9 cellular contexts compared by ENCODE assay signal in the genomic region with DNA sequence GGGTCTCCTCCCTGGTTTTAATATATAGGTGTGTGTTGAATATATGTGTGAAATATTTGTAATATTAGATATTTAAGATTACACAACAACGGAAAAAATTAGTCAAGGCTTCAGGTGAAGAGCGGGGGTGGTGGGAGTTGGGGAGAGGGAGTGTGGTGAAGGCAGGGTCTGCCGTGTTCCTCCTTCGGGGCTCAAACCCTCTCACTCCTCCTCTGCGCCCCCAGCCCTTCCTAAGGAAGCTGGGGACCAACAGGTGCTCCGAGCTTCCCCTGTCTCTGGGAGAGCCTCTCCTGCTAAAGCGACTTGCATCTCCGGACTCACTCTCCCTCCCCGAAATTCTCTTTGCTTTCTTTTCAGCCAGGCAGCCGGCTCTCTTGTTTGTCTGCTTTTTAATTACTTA. TPM values are rescaled to one million over a fixed set of nuclear protein-coding genes. Genes with fewer than 3 reads are reported as not detected.
DNase-seq lines count a peak whose midpoint lies in the region; ATAC-seq, FAIRE-seq and TF ChIP-seq lines count a peak whose summit lies in the region.
"Had no signal": no experiment of that assay in that cellular context is flagged by ENCODE, and none has a peak within 500 bp of the region (broad histone marks: within the 10 kb centered on the region; RNA-seq: fewer than 3 reads in every experiment).

No MANE protein-coding gene starts in this region.

- H3K36me3 ChIP-seq in adipocyte (ENCODE audit: control insufficient read depth, insufficient read depth, low read length, severe bottlenecking) (no peaks in the 10 kb centered on the region), kidney (ENCODE audit: control insufficient read depth in 1 of 2, insufficient read depth in 2 of 2, low read length in 2 of 2) (no peaks in the 10 kb centered on the region), subcutaneous abdominal adipose tissue (ENCODE audit: control insufficient read depth in 5 of 5, insufficient read depth in 5 of 5, low read length in 5 of 5) (no peaks in the 10 kb centered on the region)

- no peak for DNase-seq in T-helper 2 cell treated with Interferon-gamma antibody and Interleukin-4, amounts not matched to agents 5 μg/mL and 100 μg/mL, for 36 hours (ENCODE audit: low spot score)
- DNase-seq in T-helper 2 cell: no peak
- DNase-seq in adipocyte (ENCODE audit: low read depth): no peak
- DNase-seq in kidney: peak; percentile 66
- DNase-seq in superior temporal gyrus (ENCODE audit: extremely low spot score): no peak
- DNase-seq in SKM-1 treated with dmso at 0.1 percent for 144 hours (lab: John Stamatoyannopoulos, UW; ENCODE audit: unreplicated experiment): no peak

- H3K9me3 Mint-ChIP-seq in T-helper 2 cell treated with Interferon-gamma antibody and Interleukin-4, amounts not matched to agents 5 μg/mL and 100 μg/mL, for 36 hours: no peaks in the 10 kb centered on the region

- no peaks in the 10 kb centered on the region for H3K9me3 ChIP-seq in adipocyte (ENCODE audit: control insufficient read depth, low read length)
- no peaks in the 10 kb centered on the region for H3K9me3 ChIP-seq in kidney (ENCODE audit: control insufficient read depth in 1 of 2, low read length in 2 of 2)
- H3K9me3 ChIP-seq in subcutaneous abdominal adipose tissue (ENCODE audit: control insufficient read depth in 5 of 5, low read length in 5 of 5): no peaks in the 10 kb centered on the region

- peak overlapping the region; percentile 22 for H3K4me3 Mint-ChIP-seq in T-helper 2 cell treated with Interferon-gamma antibody and Interleukin-4, amounts not matched to agents 5 μg/mL and 100 μg/mL, for 36 hours

- no peak overlapping the region for H3K27ac Mint-ChIP-seq in T-helper 2 cell treated with Interferon-gamma antibody and Interleukin-4, amounts not matched to agents 5 μg/mL and 100 μg/mL, for 36 hours

- no peak for TF ChIP-seq CTCF in kidney (IDR thresholded peaks at IDR 0.05; ENCODE audit: borderline replicate concordance, extremely low read depth, insufficient read depth)

- intact Hi-C loops in kidney (cut with DNase I): no loop called here

- H3K4me3 ChIP-seq in adipocyte (ENCODE audit: low read length) (peak overlapping the region; percentile 77), kidney (ENCODE audit: low read length in 2 of 2) (peak overlapping the region; percentile 91 to 94), subcutaneous abdominal adipose tissue (ENCODE audit: low read depth in 1 of 5, low read length in 5 of 5) (peak overlapping the region; percentile 85 to 97 (median 90))

- peaks cover 42% of the 10 kb centered on the region for H3K27me3 Mint-ChIP-seq in T-helper 2 cell treated with Interferon-gamma antibody and Interleukin-4, amounts not matched to agents 5 μg/mL and 100 μg/mL, for 36 hours (ENCODE audit: low read depth)

- no peak for ATAC-seq in GM18868 (IDR thresholded peaks at IDR 0.05; ENCODE audit: unreplicated experiment)

- H3K27me3 ChIP-seq in adipocyte (replicated peaks; ENCODE audit: control insufficient read depth, insufficient read depth, low read length): peaks cover 55% of the 10 kb centered on the region
- H3K27me3 ChIP-seq in subcutaneous abdominal adipose tissue (ENCODE audit: control insufficient read depth in 5 of 5, insufficient read depth in 4 of 5, low read length in 5 of 5): peaks cover 0 to 11% (median 3%) of the 10 kb centered on the region in 5 donors

- H3K9ac ChIP-seq in adipocyte (ENCODE audit: low read length) (no peak overlapping the region), kidney (ENCODE audit: low read length in 2 of 2) (peak overlapping the region; percentile 44 to 72), subcutaneous abdominal adipose tissue (ENCODE audit: low read length in 5 of 5) (peak overlapping the region in 3 of 5 donors; percentile 30 to 77 (median 68))

- H3K27ac ChIP-seq in kidney (ENCODE audit: low read depth in 2 of 2, low read length in 2 of 2) (peak overlapping the region in 1 of 2 donors; percentile 62), subcutaneous abdominal adipose tissue (ENCODE audit: low read depth, low read length) (peak overlapping the region; percentile 65)

- H3K4me1 ChIP-seq in adipocyte (ENCODE audit: control insufficient read depth, insufficient read depth, low read length) (peaks cover 17% of the 10 kb centered on the region), kidney (ENCODE audit: control insufficient read depth in 1 of 2, insufficient read depth in 1 of 2, low read depth in 1 of 2, low read length in 2 of 2) (peaks cover 0 to 5% of the 10 kb centered on the region in 2 donors), subcutaneous abdominal adipose tissue (ENCODE audit: control insufficient read depth in 5 of 5, insufficient read depth in 5 of 5, low read length in 5 of 5) (peaks cover 0 to 40% (median 32%) of the 10 kb centered on the region in 5 donors)

- H3K4me1 Mint-ChIP-seq in T-helper 2 cell treated with Interferon-gamma antibody and Interleukin-4, amounts not matched to agents 5 μg/mL and 100 μg/mL, for 36 hours (ENCODE audit: low read depth): peaks cover 5% of the 10 kb centered on the region

- no peak for FAIRE-seq in kidney (lab: Jason Lieb, UNC)
- FAIRE-seq: colon had no signal

- no peaks in the 10 kb centered on the region for H3K36me3 Mint-ChIP-seq in T-helper 2 cell treated with Interferon-gamma antibody and Interleukin-4, amounts not matched to agents 5 μg/mL and 100 μg/mL, for 36 hours (ENCODE audit: low read depth)

RNA-seq across cellular contexts. Expression of gene CADM1, which starts 0.9 kb away (rescaled TPM):
- total RNA-seq in kidney: 33.5 TPM
- polyA plus RNA-seq in kidney (ENCODE audit: insufficient read depth, low read depth, low replicate concordance): 24.0 TPM
